In the genomic region with DNA sequence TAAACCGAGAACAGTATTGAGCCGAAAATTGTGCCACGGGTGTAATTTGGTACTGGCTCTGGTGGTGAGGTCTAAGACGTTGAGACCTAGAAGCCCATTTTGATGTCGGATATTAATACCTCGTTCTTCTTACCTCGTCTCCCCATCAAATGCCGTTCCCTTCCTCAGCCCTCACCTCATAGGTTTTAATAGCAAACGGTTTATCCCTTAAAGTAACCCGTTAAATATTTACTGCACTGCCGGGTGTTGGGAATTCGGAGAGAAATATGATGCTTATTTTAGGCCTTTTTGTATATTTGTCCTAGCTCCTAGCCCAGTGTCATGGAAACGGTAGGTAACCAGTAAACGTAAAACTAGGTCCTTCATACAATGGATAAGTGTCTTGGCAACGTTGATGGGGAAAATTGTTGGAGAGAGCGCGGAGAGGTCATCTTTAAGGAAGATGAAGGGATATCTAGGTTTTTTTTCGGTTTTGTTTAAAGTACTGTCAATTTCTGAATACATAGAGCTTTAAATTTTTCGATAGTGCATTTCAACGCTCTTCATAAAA, we compare ENCODE assay signal across 8 cellular contexts. TPM values are rescaled to one million over a fixed set of nuclear protein-coding genes. Genes with fewer than 3 reads are reported as not detected.
DNase-seq lines count a peak whose midpoint lies in the region; ATAC-seq and TF ChIP-seq lines count a peak whose summit lies in the region.

No MANE protein-coding gene starts in this region.

- 6% methylated on average over 20 of the region's 20 CpGs for WGBS in SK-N-SH (ENCODE audit: low lambda C conversion rate)

- H3K4me3 ChIP-seq in SK-N-SH (ENCODE audit: low read depth in 2 of 2, low read length in 1 of 2) (peak overlapping the region; percentile 75 to 77), kidney epithelial cell (ENCODE audit: low read depth, low read length) (peak overlapping the region; percentile 71), uterus (peak overlapping the region; percentile 72 to 93)

- H3F3A ChIP-seq in SK-N-SH (replicated peaks; ENCODE audit: insufficient read depth) = no peaks in the 10 kb centered on the region

- no peak for TF ChIP-seq RAD21 in SK-N-SH (IDR thresholded peaks at IDR 0.05; ENCODE audit: low read length)

- H3K9ac ChIP-seq in SK-N-SH = peak overlapping the region; percentile 97

- H2AFZ ChIP-seq in SK-N-SH (ENCODE audit: low read depth) = 0 out of 2 replicates have a peak overlapping the region, but pooled peaks have one; percentile 78

- H3K36me3 ChIP-seq in SK-N-SH (replicated peaks in 1 of 2; ENCODE audit: control insufficient read depth in 1 of 2, insufficient read depth in 2 of 2, low read length in 1 of 2) (peaks cover 17 to 24% of the 10 kb centered on the region in 2 experiments), kidney epithelial cell (ENCODE audit: control insufficient read depth, insufficient read depth, low read length) (no peaks in the 10 kb centered on the region), uterus (no peaks in the 10 kb centered on the region)

- H3K9me3 ChIP-seq in SK-N-SH (no peaks in the 10 kb centered on the region), uterus (no peaks in the 10 kb centered on the region)

- H3K27me3 ChIP-seq in SK-N-SH (ENCODE audit: insufficient read depth) = no peaks in the 10 kb centered on the region
- no peaks in the 10 kb centered on the region for H3K27me3 ChIP-seq in kidney epithelial cell (ENCODE audit: control insufficient read depth, insufficient read depth, low read length)
- H3K27me3 ChIP-seq in uterus = no peaks in the 10 kb centered on the region

- POLR2A ChIA-PET in SK-N-SH (lab: Yijun Ruan, JAX) = interaction anchor here (0.8 to 1.5 kb wide), 4 partner anchors 10 to 1450 kb away, joined by 3 to 4 read pairs (median 4); no protein-coding TSS in a partner anchor

- peak; percentile 17 for DNase-seq in SK-N-SH
- peak; percentile 27 for DNase-seq in amniotic epithelial cell (ENCODE audit: low read depth)
- DNase-seq in kidney epithelial cell (ENCODE audit: low read depth) = peak; percentile 5
- no peak for DNase-seq in uterus
- no peak for DNase-seq in activated gamma-delta T cell treated with Interleukin-2 at 50 U/mL for 16 hours
- DNase-seq in activated naive CD4-positive, alpha-beta T cell treated with Interleukin-2 at 50 U/mL for 16 hours = no peak

- H3K4me1 ChIP-seq in SK-N-SH (ENCODE audit: control insufficient read depth in 1 of 2, insufficient read depth in 2 of 2, low read depth in 1 of 2, low read length in 1 of 2) = peaks cover 4 to 11% of the 10 kb centered on the region in 2 experiments; a peak in 2 of 4 replicates
- H3K4me1 ChIP-seq in uterus = peaks cover 7 to 12% of the 10 kb centered on the region in 2 donors

- H3K9me2 ChIP-seq in SK-N-SH = no peaks in the 10 kb centered on the region

- CTCF ChIA-PET in SK-N-SH (lab: Yijun Ruan, JAX) = interaction anchor here (1.5 to 1.6 kb wide), 2 partner anchors 10 to 45 kb away, joined by 4 read pairs; no protein-coding TSS in a partner anchor

- TF ChIP-seq EP300 in SK-N-SH (IDR thresholded peaks at IDR 0.05; ENCODE audit: borderline replicate concordance in 1 of 2, low read depth in 1 of 2, low read length in 1 of 2) = no peak

- peaks cover 43% of the 10 kb centered on the region for H4K20me1 ChIP-seq in SK-N-SH (ENCODE audit: insufficient read depth)

- H3K27ac ChIP-seq in SK-N-SH (ENCODE audit: low read depth in 2 of 2, low read length in 1 of 2) (peak overlapping the region; percentile 82 to 97), uterus (peak overlapping the region; percentile 87 to 93)

- peak overlapping the region; percentile 79 for H3K4me2 ChIP-seq in SK-N-SH

- TF ChIP-seq CTCF in SK-N-SH (IDR thresholded peaks at IDR 0.05) = no peak
- TF ChIP-seq CTCF in kidney epithelial cell (IDR thresholded peaks at IDR 0.05; ENCODE audit: insufficient read depth, low read length, poor library complexity, severe bottlenecking) = no peak
- TF ChIP-seq CTCF in uterus (IDR thresholded peaks at IDR 0.05) = no peak

- H3K79me2 ChIP-seq in SK-N-SH (ENCODE audit: insufficient read depth) = peaks cover 59% of the 10 kb centered on the region

- intact Hi-C loops in uterus (cut with DNase I; ENCODE audit: low total_unique reads) = no loop called here

- ATAC-seq in SK-N-SH treated with all-trans-retinoic acid at 6 μM for 48 hours (no peak), GM19328 (IDR thresholded peaks at IDR 0.05; ENCODE audit: unreplicated experiment) (no peak)

- no peak for TF ChIP-seq POLR2A in uterus (IDR thresholded peaks at IDR 0.05)

TF ChIP-seq in SK-N-SH, 30 proteins besides CTCF, POLR2A, EP300 and RAD21 (continues in another document):
- TF ChIP-seq, protein P1, sequence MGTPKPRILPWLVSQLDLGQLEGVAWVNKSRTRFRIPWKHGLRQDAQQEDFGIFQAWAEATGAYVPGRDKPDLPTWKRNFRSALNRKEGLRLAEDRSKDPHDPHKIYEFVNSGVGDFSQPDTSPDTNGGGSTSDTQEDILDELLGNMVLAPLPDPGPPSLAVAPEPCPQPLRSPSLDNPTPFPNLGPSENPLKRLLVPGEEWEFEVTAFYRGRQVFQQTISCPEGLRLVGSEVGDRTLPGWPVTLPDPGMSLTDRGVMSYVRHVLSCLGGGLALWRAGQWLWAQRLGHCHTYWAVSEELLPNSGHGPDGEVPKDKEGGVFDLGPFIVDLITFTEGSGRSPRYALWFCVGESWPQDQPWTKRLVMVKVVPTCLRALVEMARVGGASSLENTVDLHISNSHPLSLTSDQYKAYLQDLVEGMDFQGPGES (IDR thresholded peaks at IDR 0.05; ENCODE audit: low read depth, low read length) = no peak
- TF ChIP-seq ELF1 (IDR thresholded peaks at IDR 0.05) (no peak), GATA2 (CRISPR knock-in tag; IDR thresholded peaks at IDR 0.05) (no peak)
- TF ChIP-seq, protein P2, sequence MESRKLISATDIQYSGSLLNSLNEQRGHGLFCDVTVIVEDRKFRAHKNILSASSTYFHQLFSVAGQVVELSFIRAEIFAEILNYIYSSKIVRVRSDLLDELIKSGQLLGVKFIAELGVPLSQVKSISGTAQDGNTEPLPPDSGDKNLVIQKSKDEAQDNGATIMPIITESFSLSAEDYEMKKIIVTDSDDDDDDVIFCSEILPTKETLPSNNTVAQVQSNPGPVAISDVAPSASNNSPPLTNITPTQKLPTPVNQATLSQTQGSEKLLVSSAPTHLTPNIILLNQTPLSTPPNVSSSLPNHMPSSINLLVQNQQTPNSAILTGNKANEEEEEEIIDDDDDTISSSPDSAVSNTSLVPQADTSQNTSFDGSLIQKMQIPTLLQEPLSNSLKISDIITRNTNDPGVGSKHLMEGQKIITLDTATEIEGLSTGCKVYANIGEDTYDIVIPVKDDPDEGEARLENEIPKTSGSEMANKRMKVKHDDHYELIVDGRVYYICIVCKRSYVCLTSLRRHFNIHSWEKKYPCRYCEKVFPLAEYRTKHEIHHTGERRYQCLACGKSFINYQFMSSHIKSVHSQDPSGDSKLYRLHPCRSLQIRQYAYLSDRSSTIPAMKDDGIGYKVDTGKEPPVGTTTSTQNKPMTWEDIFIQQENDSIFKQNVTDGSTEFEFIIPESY (IDR thresholded peaks at IDR 0.05; ENCODE audit: borderline replicate concordance, low read depth) = no peak
- TF ChIP-seq, protein P3, sequence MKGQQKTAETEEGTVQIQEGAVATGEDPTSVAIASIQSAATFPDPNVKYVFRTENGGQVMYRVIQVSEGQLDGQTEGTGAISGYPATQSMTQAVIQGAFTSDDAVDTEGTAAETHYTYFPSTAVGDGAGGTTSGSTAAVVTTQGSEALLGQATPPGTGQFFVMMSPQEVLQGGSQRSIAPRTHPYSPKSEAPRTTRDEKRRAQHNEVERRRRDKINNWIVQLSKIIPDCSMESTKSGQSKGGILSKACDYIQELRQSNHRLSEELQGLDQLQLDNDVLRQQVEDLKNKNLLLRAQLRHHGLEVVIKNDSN (IDR thresholded peaks at IDR 0.05; ENCODE audit: borderline replicate concordance, low read depth) = no peak

TF ChIP-seq in SK-N-SH treated with all-trans-retinoic acid at 6 μM for 48 hours, 23 proteins besides CTCF, POLR2A, EP300 and RAD21 (continues in another document):
- TF ChIP-seq, protein P4, sequence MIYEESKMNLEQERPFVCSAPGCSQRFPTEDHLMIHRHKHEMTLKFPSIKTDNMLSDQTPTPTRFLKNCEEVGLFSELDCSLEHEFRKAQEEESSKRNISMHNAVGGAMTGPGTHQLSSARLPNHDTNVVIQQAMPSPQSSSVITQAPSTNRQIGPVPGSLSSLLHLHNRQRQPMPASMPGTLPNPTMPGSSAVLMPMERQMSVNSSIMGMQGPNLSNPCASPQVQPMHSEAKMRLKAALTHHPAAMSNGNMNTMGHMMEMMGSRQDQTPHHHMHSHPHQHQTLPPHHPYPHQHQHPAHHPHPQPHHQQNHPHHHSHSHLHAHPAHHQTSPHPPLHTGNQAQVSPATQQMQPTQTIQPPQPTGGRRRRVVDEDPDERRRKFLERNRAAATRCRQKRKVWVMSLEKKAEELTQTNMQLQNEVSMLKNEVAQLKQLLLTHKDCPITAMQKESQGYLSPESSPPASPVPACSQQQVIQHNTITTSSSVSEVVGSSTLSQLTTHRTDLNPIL (CRISPR knock-in tag; IDR thresholded peaks at IDR 0.05; ENCODE audit: low read depth) = no peak
- no peak for TF ChIP-seq ZNF70 (CRISPR knock-in tag; IDR thresholded peaks at IDR 0.05)
- TF ChIP-seq ESRRG (CRISPR knock-in tag; IDR thresholded peaks at IDR 0.05) = no peak
- TF ChIP-seq, protein P5, sequence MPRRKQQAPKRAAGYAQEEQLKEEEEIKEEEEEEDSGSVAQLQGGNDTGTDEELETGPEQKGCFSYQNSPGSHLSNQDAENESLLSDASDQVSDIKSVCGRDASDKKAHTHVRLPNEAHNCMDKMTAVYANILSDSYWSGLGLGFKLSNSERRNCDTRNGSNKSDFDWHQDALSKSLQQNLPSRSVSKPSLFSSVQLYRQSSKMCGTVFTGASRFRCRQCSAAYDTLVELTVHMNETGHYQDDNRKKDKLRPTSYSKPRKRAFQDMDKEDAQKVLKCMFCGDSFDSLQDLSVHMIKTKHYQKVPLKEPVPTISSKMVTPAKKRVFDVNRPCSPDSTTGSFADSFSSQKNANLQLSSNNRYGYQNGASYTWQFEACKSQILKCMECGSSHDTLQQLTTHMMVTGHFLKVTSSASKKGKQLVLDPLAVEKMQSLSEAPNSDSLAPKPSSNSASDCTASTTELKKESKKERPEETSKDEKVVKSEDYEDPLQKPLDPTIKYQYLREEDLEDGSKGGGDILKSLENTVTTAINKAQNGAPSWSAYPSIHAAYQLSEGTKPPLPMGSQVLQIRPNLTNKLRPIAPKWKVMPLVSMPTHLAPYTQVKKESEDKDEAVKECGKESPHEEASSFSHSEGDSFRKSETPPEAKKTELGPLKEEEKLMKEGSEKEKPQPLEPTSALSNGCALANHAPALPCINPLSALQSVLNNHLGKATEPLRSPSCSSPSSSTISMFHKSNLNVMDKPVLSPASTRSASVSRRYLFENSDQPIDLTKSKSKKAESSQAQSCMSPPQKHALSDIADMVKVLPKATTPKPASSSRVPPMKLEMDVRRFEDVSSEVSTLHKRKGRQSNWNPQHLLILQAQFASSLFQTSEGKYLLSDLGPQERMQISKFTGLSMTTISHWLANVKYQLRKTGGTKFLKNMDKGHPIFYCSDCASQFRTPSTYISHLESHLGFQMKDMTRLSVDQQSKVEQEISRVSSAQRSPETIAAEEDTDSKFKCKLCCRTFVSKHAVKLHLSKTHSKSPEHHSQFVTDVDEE (CRISPR knock-in tag; IDR thresholded peaks at IDR 0.05) = no peak

RNA-seq across cellular contexts. Expression of a gene that starts 1.0 kb away (rescaled TPM):
- 94.4 and 150 TPM in 2 replicates for polyA plus RNA-seq in SK-N-SH (2012; rRNA removed)
- 128 and 267 TPM in 2 replicates for polyA plus RNA-seq in SK-N-SH (2012; cell fraction: cytosol; rRNA removed)
- 48.2 and 72.3 TPM in 2 replicates for polyA plus RNA-seq in SK-N-SH (2012; cell fraction: nucleus; rRNA removed)
- total RNA-seq in kidney epithelial cell = 132 and 146 TPM in 2 replicates
- 100 to 1,000 TPM; 126 to 252 (median 148) TPM for total RNA-seq in uterus

Comparison
In these comparisons a context has a peak if more than half of its experiments do, and no peak if none do; other contexts are left out.
1. DNase-seq: peak in SK-N-SH (single experiment), amniotic epithelial cell (single experiment) and kidney epithelial cell (single experiment); none in uterus (0 of 2), activated gamma-delta T cell treated with Interleukin-2 at 50 U/mL for 16 hours (single experiment) and activated naive CD4-positive, alpha-beta T cell treated with Interleukin-2 at 50 U/mL for 16 hours (single experiment).
2. Peak in every context shown above with its lines, with median percentiles within 50 percentile points of each other: H3K4me3 ChIP-seq.